In the genomic region with DNA sequence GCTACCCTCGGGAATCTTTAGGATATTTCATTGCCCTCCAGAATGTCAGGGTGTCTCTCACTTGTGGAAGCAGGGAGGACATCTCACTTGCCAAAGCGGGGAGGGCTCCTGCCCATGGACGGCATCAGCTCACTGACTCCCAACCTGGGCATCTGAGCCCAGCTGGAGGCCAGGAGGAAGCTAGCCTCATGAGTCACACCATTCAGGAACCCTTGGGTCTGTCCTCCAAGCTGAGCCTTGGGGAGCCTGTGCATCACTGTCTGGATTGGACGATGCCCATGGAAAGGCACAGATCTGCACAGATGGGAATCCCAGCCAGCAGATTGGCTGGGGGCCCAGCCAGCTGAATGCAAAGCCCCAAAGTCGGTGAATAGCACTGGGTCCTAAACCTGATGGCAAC, we compare ENCODE assay signal across 21 cellular contexts. TPM values are rescaled to one million over a fixed set of nuclear protein-coding genes. Genes with fewer than 3 reads are reported as not detected.
DNase-seq lines count a peak whose midpoint lies in the region; ATAC-seq and TF ChIP-seq lines count a peak whose summit lies in the region.
"Had no signal": no experiment of that assay in that cellular context is flagged by ENCODE, and none has a peak within 500 bp of the region (broad histone marks: within the 10 kb centered on the region; RNA-seq: fewer than 3 reads in every experiment).

No MANE protein-coding gene starts in this region.

- H3K23ac ChIP-seq in neuronal stem cell (ENCODE audit: low read depth, low read length, poor library complexity), result no peak overlapping the region

- no peak overlapping the region for H2BK5ac ChIP-seq in neuronal stem cell (ENCODE audit: low read length)

- DNase-seq in cardiac septum (ENCODE audit: low spot score) (peak; percentile 71), Right ventricle myocardium superior (no peak), RPMI7951 (ENCODE audit: low read depth) (peak; percentile 30), neuronal stem cell (ENCODE audit: low spot score) (no peak), upper lobe of right lung (peak; percentile 40), NCI-H510A treated with DMSO at 0.1 percent for 48 hours (lab: John Stamatoyannopoulos, UW) (no peak)
- DNase-seq: EL; GOT3; NCI-H1417 treated with DMSO at 0.1 percent for 48 hours; NCI-H187; NCI-H774; NK-92 treated with Interleukin-12 subunit alpha and Interleukin-12 subunit beta, amount 100 ng/mL, for 24 hours; SJCRH30 had no signal

- TF ChIP-seq CTCF in upper lobe of right lung (IDR thresholded peaks at IDR 0.05), result no peak

- peak overlapping the region; percentile 32 for H3K18ac ChIP-seq in neuronal stem cell (ENCODE audit: low read length)

- no peak overlapping the region for H2BK12ac ChIP-seq in neuronal stem cell (ENCODE audit: low read length)

- H3K4me1 ChIP-seq in neuronal stem cell (ENCODE audit: control insufficient read depth in 2 of 2, insufficient read depth in 1 of 2, low read depth in 1 of 2, low read length in 2 of 2), result peaks cover 10 to 21% of the 10 kb centered on the region in 2 donors
- H3K4me1 ChIP-seq in upper lobe of right lung, result no peaks in the 10 kb centered on the region
- H3K4me1 ChIP-seq: A549, SJCRH30 had no signal

- H3K9me3 ChIP-seq in neuronal stem cell (replicated peaks in 1 of 2; ENCODE audit: control insufficient read depth in 2 of 2, insufficient read depth in 1 of 2, low read depth in 1 of 2, low read length in 2 of 2), result peaks cover 0 to 3% of the 10 kb centered on the region in 2 donors
- no peaks in the 10 kb centered on the region for H3K9me3 ChIP-seq in upper lobe of right lung
- H3K9me3 ChIP-seq: SJCRH30 had no signal

- ATAC-seq in Right ventricle myocardium superior (ENCODE audit: poor library complexity) (no peak), upper lobe of right lung (no peak), GM18498 (IDR thresholded peaks at IDR 0.05; ENCODE audit: unreplicated experiment) (no peak), GM21619 (IDR thresholded peaks at IDR 0.05; ENCODE audit: unreplicated experiment) (no peak)
- ATAC-seq: Panc1 had no signal

- no CpG with 5 or more reads among the region's 5 CpGs for WGBS in neuronal stem cell (ENCODE audit: extremely low coverage in 2 of 2, insufficient read length in 2 of 2, insufficient replicate concordance in 1 of 2), 2 donors

- no peak overlapping the region for H4K91ac ChIP-seq in neuronal stem cell (ENCODE audit: low read depth, low read length, poor library complexity)

- no peak overlapping the region for H2AFZ ChIP-seq in neuronal stem cell (ENCODE audit: low read length)

- no peak overlapping the region for H4K8ac ChIP-seq in neuronal stem cell (ENCODE audit: low read depth, low read length)

- intact Hi-C loops in cardiac septum (cut with DNase I) (no loop called here), Right ventricle myocardium superior (cut with DNase I) (no loop called here), upper lobe of right lung (cut with DNase I) (no loop called here)

- H3K9ac ChIP-seq in neuronal stem cell (ENCODE audit: low read depth, low read length, poor library complexity), result no peak overlapping the region

- no peak overlapping the region for H3K14ac ChIP-seq in neuronal stem cell (ENCODE audit: low read length)

- H3K27ac ChIP-seq in neuronal stem cell (replicated peaks; ENCODE audit: low read length) (no peak overlapping the region), upper lobe of right lung (no peak overlapping the region)
- H3K27ac ChIP-seq: A549, SJCRH30 had no signal

- peaks cover 0 to 11% (median 9%) of the 10 kb centered on the region in 3 experiments for H3K27me3 ChIP-seq in neuronal stem cell (ENCODE audit: control insufficient read depth in 3 of 3, insufficient read depth in 3 of 3, low read depth in 1 of 3, low read length in 3 of 3)
- peaks cover 24% of the 10 kb centered on the region for H3K27me3 ChIP-seq in upper lobe of right lung
- H3K27me3 ChIP-seq: SJCRH30 had no signal

- no peak overlapping the region for H2BK15ac ChIP-seq in neuronal stem cell (ENCODE audit: low read length)

- no peak overlapping the region for H3K4me2 ChIP-seq in neuronal stem cell (ENCODE audit: insufficient read depth, low read length, poor library complexity, severe bottlenecking)
- H3K4me2 ChIP-seq: A549 had no signal

- no peak overlapping the region for H3K4me3 ChIP-seq in neuronal stem cell (ENCODE audit: low read length in 2 of 2)
- no peak overlapping the region for H3K4me3 ChIP-seq in upper lobe of right lung
- H3K4me3 ChIP-seq: A549, SJCRH30 had no signal

- H2BK120ac ChIP-seq in neuronal stem cell (ENCODE audit: low read depth, low read length), result no peak overlapping the region

- H3K79me1 ChIP-seq in neuronal stem cell (ENCODE audit: low read depth, low read length), result peaks cover 1% of the 10 kb centered on the region

- H3K4ac ChIP-seq in neuronal stem cell (ENCODE audit: low read length), result no peak overlapping the region

- no peaks in the 10 kb centered on the region for H3K36me3 ChIP-seq in neuronal stem cell (replicated peaks in 1 of 2; ENCODE audit: control insufficient read depth in 2 of 2, insufficient read depth in 2 of 2, low read length in 2 of 2)
- no peaks in the 10 kb centered on the region for H3K36me3 ChIP-seq in upper lobe of right lung
- H3K36me3 ChIP-seq: SJCRH30 had no signal

- no peak overlapping the region for H2AK5ac ChIP-seq in neuronal stem cell (ENCODE audit: low read depth, low read length)

RNA-seq across cellular contexts. Expression of gene WNT3A, which starts 25.2 kb away (rescaled TPM):
- total RNA-seq in cardiac septum, result not detected
- total RNA-seq in Right ventricle myocardium superior, result not detected
- not detected in 2 replicates for total RNA-seq in RPMI7951 (2014; rRNA removed; shearing (Covaris generic))
- polyA plus RNA-seq in neuronal stem cell (2013, experiment 1 of 2), result 0.01 TPM
- 0.01 TPM for polyA plus RNA-seq in neuronal stem cell (2013, experiment 2 of 2)
- 10.1 TPM for total RNA-seq in upper lobe of right lung
- total RNA-seq: B cell, MCF 10A, SJCRH30 had no signal
- polyA plus RNA-seq: A549, CD14-positive monocyte, IgD-negative memory B cell had no signal

RNA-seq across cellular contexts. Expression of gene ARF1, which starts 50.5 kb away (rescaled TPM):
- total RNA-seq in cardiac septum (332 TPM), Right ventricle myocardium superior (251 TPM), upper lobe of right lung (397 TPM)
- 163 and 218 TPM in 2 replicates for total RNA-seq in RPMI7951 (2014; rRNA removed; shearing (Covaris generic))
- polyA plus RNA-seq in neuronal stem cell (2013, experiment 1 of 2), result 267 TPM
- 266 TPM for polyA plus RNA-seq in neuronal stem cell (2013, experiment 2 of 2)

Comparison
In these comparisons a context has a peak if more than half of its experiments do, and no peak if none do; other contexts are left out.
1. DNase-seq: peak in cardiac septum (single experiment), RPMI7951 (single experiment) and upper lobe of right lung (single experiment); none in Right ventricle myocardium superior (single experiment), neuronal stem cell (single experiment) and NCI-H510A treated with DMSO at 0.1 percent for 48 hours (single experiment).
2. RNA of gene WNT3A, which starts 25.2 kb away (total RNA-seq): 10.1 TPM in upper lobe of right lung (single experiment); not detected in cardiac septum (single experiment), not detected in Right ventricle myocardium superior (single experiment) and not detected in RPMI7951; every median in the first group is over 10 times any median in the second.